In the genomic region with DNA sequence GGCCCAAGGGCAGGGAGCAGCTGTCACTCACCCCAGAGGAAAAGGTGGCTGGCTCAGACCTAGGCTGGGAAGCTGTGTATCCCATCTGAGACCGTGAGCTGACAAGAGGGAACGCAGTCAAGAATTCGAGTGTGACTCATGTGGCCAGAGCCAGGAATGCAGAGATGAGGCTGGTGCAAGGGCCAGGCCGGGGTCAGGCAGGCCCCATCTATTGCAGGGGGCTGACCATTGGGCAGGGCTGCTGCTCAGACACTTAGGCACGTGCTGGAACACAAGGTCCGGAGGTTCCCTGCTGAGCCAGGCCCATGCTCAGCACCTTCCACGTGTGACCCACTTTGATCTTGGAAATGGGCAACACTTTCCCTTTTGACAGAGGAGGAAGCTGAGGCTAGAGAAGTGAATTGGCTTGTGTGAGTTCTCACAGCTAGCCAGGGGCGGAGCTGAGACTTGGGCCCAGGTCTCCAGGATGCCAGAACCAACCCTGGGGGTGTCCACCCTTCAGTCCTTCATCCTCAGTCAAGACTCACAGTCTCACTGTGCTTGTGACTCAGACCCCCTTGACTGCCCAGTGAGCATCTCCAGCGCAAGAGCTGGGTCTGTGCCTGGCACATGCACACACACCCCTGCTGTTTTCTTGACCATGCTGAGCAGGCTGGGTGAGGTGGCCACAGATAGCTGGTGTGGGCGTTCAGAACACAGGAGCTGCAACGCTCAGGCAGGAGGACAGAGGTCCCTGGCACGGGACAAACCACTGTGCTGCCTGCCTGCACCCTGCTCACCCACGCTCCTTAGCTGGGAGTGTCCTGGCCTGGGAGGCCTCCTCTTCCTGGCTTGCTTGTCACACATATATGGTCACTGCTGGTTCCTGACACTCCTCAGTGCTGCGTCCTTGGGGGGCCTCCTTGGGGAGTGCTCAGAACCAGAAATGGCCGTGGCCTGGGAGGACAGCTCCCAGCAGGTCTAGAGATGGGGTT, we compare ENCODE assay signal across 10 cellular contexts. TPM values are rescaled to one million over a fixed set of nuclear protein-coding genes. Genes with fewer than 3 reads are reported as not detected.
DNase-seq lines count a peak whose midpoint lies in the region; ATAC-seq and TF ChIP-seq lines count a peak whose summit lies in the region.
"Had no signal": no experiment of that assay in that cellular context is flagged by ENCODE, and none has a peak within 500 bp of the region (broad histone marks: within the 10 kb centered on the region; RNA-seq: fewer than 3 reads in every experiment).

No MANE protein-coding gene starts in this region.

- CTCF ChIA-PET in Caco-2 (lab: Charles Lee) = no interaction called here

- H3K27me3 ChIP-seq in Caco-2 (replicated peaks; ENCODE audit: control insufficient read depth, insufficient read depth, low read length) (no peaks in the 10 kb centered on the region), SJCRH30 (no peaks in the 10 kb centered on the region), psoas muscle (ENCODE audit: insufficient read depth in 3 of 3, low read length in 2 of 3) (no peaks in the 10 kb centered on the region)

- no TSS peak for BruUV-seq in Caco-2 (replicated peaks; lab: Mats Ljungman, UMichigan)

- DNase-seq in Caco-2 = no peak
- DNase-seq in SJCRH30 = no peak
- DNase-seq in fibroblast of gingiva (ENCODE audit: low read depth) = peak; percentile 80
- DNase-seq in psoas muscle = peak in 1 of 2 donors; percentile 58
- no peak for DNase-seq in central memory CD4-positive, alpha-beta T cell
- no peak for DNase-seq in natural killer cell treated with Interleukin-12 subunit alpha and Interleukin-12 subunit beta and Interleukin-15 and Interleukin-18, amount 100 ng/mL, for 72 hours (ENCODE audit: low spot score)
- DNase-seq: NCI-H2081, T-helper 17 cell had no signal

- 72 to 79% (median 76%) methylated on average over 15 of the region's 15 CpGs for WGBS in psoas muscle, 3 donors

- intact Hi-C loops in Caco-2 (cut with micrococcal nuclease; ENCODE audit: unreplicated experiment) = no loop called here
- intact Hi-C loops in psoas muscle (cut with DNase I) = no loop called here

- H3K27ac ChIP-seq in SJCRH30 (peak overlapping the region; percentile 29; the same call in 1 of the 2 replicates), psoas muscle (peak overlapping the region; percentile 36)

- H3K4me3 ChIP-seq in Caco-2 (ENCODE audit: low read depth, low read length) (no peak overlapping the region), SJCRH30 (no peak overlapping the region), psoas muscle (no peak overlapping the region)

- TF ChIP-seq CTCF in Caco-2 (IDR thresholded peaks at IDR 0.05; ENCODE audit: insufficient read depth in 1 of 2, low read depth in 1 of 2, low read length in 1 of 2, severe bottlenecking in 1 of 2, unreplicated experiment in 1 of 2) = no peak
- no peak for TF ChIP-seq CTCF in psoas muscle (IDR thresholded peaks at IDR 0.05)

- POLR2A ChIA-PET in Caco-2 (lab: Charles Lee) = no interaction called here

- peaks cover 15% of the 10 kb centered on the region for H3K36me3 ChIP-seq in Caco-2 (ENCODE audit: control insufficient read depth, insufficient read depth, low read length)
- H3K36me3 ChIP-seq in SJCRH30 = peaks cover 26% of the 10 kb centered on the region
- H3K36me3 ChIP-seq in psoas muscle (ENCODE audit: insufficient read depth in 1 of 2, low read depth in 1 of 2) = peaks cover 2 to 98% of the 10 kb centered on the region in 2 donors

- no peaks in the 10 kb centered on the region for H3K9me3 ChIP-seq in Caco-2
- H3K9me3 ChIP-seq in SJCRH30 (replicated peaks) = no peaks in the 10 kb centered on the region
- no peaks in the 10 kb centered on the region for H3K9me3 ChIP-seq in psoas muscle

- H3K36me3 Mint-ChIP-seq in Caco-2 (ENCODE audit: insufficient read depth, unreplicated experiment) = peaks cover 72% of the 10 kb centered on the region
- no peaks in the 10 kb centered on the region for H3K36me3 Mint-ChIP-seq in natural killer cell treated with Interleukin-12 subunit alpha and Interleukin-12 subunit beta and Interleukin-15 and Interleukin-18, amount 100 ng/mL, for 72 hours

- no peak overlapping the region for H3K4me3 Mint-ChIP-seq in Caco-2 (ENCODE audit: unreplicated experiment)
- H3K4me3 Mint-ChIP-seq in natural killer cell treated with Interleukin-12 subunit alpha and Interleukin-12 subunit beta and Interleukin-15 and Interleukin-18, amount 100 ng/mL, for 72 hours = no peak overlapping the region
- H3K4me3 Mint-ChIP-seq: T-helper 17 cell had no signal

- H3K27ac Mint-ChIP-seq in Caco-2 (ENCODE audit: unreplicated experiment) = peak overlapping the region; percentile 55
- H3K27ac Mint-ChIP-seq in natural killer cell treated with Interleukin-12 subunit alpha and Interleukin-12 subunit beta and Interleukin-15 and Interleukin-18, amount 100 ng/mL, for 72 hours = peak overlapping the region in 1 of 2 donors; percentile 43

- ATAC-seq in psoas muscle (peak; percentile 57 to 77 (median 67)), HG02938 (IDR thresholded peaks at IDR 0.05; ENCODE audit: unreplicated experiment) (no peak), GM18873 (IDR thresholded peaks at IDR 0.05; ENCODE audit: low FRiP score, unreplicated experiment) (no peak)
- ATAC-seq in natural killer cell treated with Interleukin-12 subunit alpha and Interleukin-12 subunit beta and Interleukin-15 and Interleukin-18, amount 100 ng/mL, for 72 hours = no peak

- H3K4me1 Mint-ChIP-seq in Caco-2 (ENCODE audit: low read depth, unreplicated experiment) = no peaks in the 10 kb centered on the region
- H3K4me1 Mint-ChIP-seq in natural killer cell treated with Interleukin-12 subunit alpha and Interleukin-12 subunit beta and Interleukin-15 and Interleukin-18, amount 100 ng/mL, for 72 hours (ENCODE audit: low read depth in 2 of 2) = peaks cover 22 to 26% of the 10 kb centered on the region in 2 donors

- H3K27me3 Mint-ChIP-seq in Caco-2 (ENCODE audit: insufficient read depth, unreplicated experiment) = no peaks in the 10 kb centered on the region
- no peaks in the 10 kb centered on the region for H3K27me3 Mint-ChIP-seq in natural killer cell treated with Interleukin-12 subunit alpha and Interleukin-12 subunit beta and Interleukin-15 and Interleukin-18, amount 100 ng/mL, for 72 hours
- H3K27me3 Mint-ChIP-seq: T-helper 17 cell had no signal

- H3K9me3 Mint-ChIP-seq in Caco-2 (ENCODE audit: unreplicated experiment) = no peaks in the 10 kb centered on the region
- no peaks in the 10 kb centered on the region for H3K9me3 Mint-ChIP-seq in natural killer cell treated with Interleukin-12 subunit alpha and Interleukin-12 subunit beta and Interleukin-15 and Interleukin-18, amount 100 ng/mL, for 72 hours

- H3K4me1 ChIP-seq in Caco-2 (peaks cover 8% of the 10 kb centered on the region; the same call in 1 of the 2 replicates), SJCRH30 (peaks cover 3% of the 10 kb centered on the region), psoas muscle (no peaks in the 10 kb centered on the region)

RNA-seq across cellular contexts. Expression of gene PPIF, which starts 47.6 kb away (rescaled TPM):
- 116 and 133 TPM in 2 replicates for total RNA-seq in Caco-2 (2022)
- total RNA-seq in SJCRH30 (2014; rRNA removed; shearing (Covaris generic)) = 98.8 and 103 TPM in 2 replicates
- total RNA-seq in psoas muscle = 100 to 1,000 TPM in 2 of 4 donors, 10 to 100 TPM in 2; 44.6 to 181 (median 89.4) TPM
- 100 to 1,000 TPM in 1 of 3 donors, 10 to 100 TPM in 2; 85.4 to 297 (median 85.9) TPM for polyA plus RNA-seq in psoas muscle
- total RNA-seq in natural killer cell treated with Interleukin-12 subunit alpha and Interleukin-12 subunit beta and Interleukin-15 and Interleukin-18, amount 100 ng/mL, for 72 hours = 100 to 1,000 TPM; 266 to 391 TPM

Comparison
In these comparisons a context has a peak if more than half of its experiments do, and no peak if none do; other contexts are left out.
1. ATAC-seq: peak in psoas muscle (4 of 4); none in HG02938 (single experiment), natural killer cell treated with Interleukin-12 subunit alpha and Interleukin-12 subunit beta and Interleukin-15 and Interleukin-18, amount 100 ng/mL, for 72 hours (0 of 2) and GM18873 (single experiment).